In the genomic region with DNA sequence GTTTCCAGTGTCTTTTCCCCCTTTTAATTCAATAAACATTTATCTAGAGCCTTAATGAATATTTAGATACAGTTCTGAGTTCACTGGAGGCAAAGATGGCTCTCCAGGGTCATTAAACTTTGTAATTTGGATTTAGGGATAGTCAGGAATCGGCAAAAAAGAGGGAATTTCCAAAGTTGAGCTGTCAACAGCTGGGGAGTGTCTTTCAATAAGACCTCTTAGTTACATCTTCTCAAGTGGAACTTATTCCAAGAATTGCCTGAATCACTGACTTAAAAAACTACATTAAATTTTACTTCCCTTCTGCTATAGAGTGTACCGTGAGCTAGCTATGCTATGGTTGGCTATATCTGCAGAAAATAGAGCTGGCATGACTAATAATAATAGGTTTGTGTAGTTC, we compare ENCODE assay signal across 8 cellular contexts. TPM values are rescaled to one million over a fixed set of nuclear protein-coding genes. Genes with fewer than 3 reads are reported as not detected.
DNase-seq lines count a peak whose midpoint lies in the region; ATAC-seq and TF ChIP-seq lines count a peak whose summit lies in the region.

No MANE protein-coding gene starts in this region.

- H3K9me3 Mint-ChIP-seq in central memory CD8-positive, alpha-beta T cell = no peaks in the 10 kb centered on the region
- no peaks in the 10 kb centered on the region for H3K9me3 Mint-ChIP-seq in naive B cell

- TF ChIP-seq CTCF in AG10803 (conservative IDR thresholded peaks at IDR 0.05; ENCODE audit: low read length) (no peak), mucosa of descending colon (IDR thresholded peaks at IDR 0.05) (no peak)

- peaks cover 24% of the 10 kb centered on the region for H3K4me1 ChIP-seq in mucosa of descending colon (ENCODE audit: low read depth)

- intact Hi-C loops in mucosa of descending colon (cut with DNase I, micrococcal nuclease) = loop anchor here in 1 of 2 donors (10.0 kb wide), 1 partner anchor 130 kb away; no protein-coding TSS in a partner anchor

- no peaks in the 10 kb centered on the region for H3K27me3 Mint-ChIP-seq in central memory CD8-positive, alpha-beta T cell
- no peaks in the 10 kb centered on the region for H3K27me3 Mint-ChIP-seq in naive B cell

- no peaks in the 10 kb centered on the region for H3K36me3 ChIP-seq in mucosa of descending colon (ENCODE audit: low read depth)

- peak; percentile 33 for DNase-seq in AG10803 (ENCODE audit: low read depth)
- no peak for DNase-seq in Jurkat, Clone E6-1 (ENCODE audit: low read depth, low spot score)
- no peak for DNase-seq in central memory CD8-positive, alpha-beta T cell (ENCODE audit: low spot score in 2 of 2)
- no peak for DNase-seq in naive B cell
- no peak for DNase-seq in HPDE6-E6E7 (ENCODE audit: extremely low spot score)
- no peak for DNase-seq in mucosa of descending colon
- DNase-seq in activated CD4-positive, CD25-positive, alpha-beta regulatory T cell treated with anti-CD3 and anti-CD28 coated beads, Interleukin-2, amount 50 U/mL, for 72 hours = no peak

- H3K4me1 Mint-ChIP-seq in central memory CD8-positive, alpha-beta T cell = peaks cover 47% of the 10 kb centered on the region
- H3K4me1 Mint-ChIP-seq in naive B cell = peaks cover 42 to 59% (median 58%) of the 10 kb centered on the region in 3 donors

- no peak for ATAC-seq in central memory CD8-positive, alpha-beta T cell (replicated peaks; ENCODE audit: extremely low read depth, poor library complexity, severe bottlenecking)
- ATAC-seq in naive B cell (ENCODE audit: low read depth in 2 of 2) = no peak
- ATAC-seq in GM19328 (IDR thresholded peaks at IDR 0.05; ENCODE audit: unreplicated experiment) = no peak
- no peak for ATAC-seq in mucosa of descending colon

- H3K27ac Mint-ChIP-seq in central memory CD8-positive, alpha-beta T cell (ENCODE audit: low read depth) = peak overlapping the region; percentile 89
- peak overlapping the region; percentile 94 to 97 (median 97) for H3K27ac Mint-ChIP-seq in naive B cell

- H3K4me3 ChIP-seq in AG10803 (ENCODE audit: low read length) (peak overlapping the region; percentile 88), mucosa of descending colon (no peak overlapping the region)
- H3K4me3 ChIP-seq in Jurkat, Clone E6-1 (ENCODE audit: low read length) = peak overlapping the region; percentile 82

- H3K4me3 Mint-ChIP-seq in central memory CD8-positive, alpha-beta T cell = peak overlapping the region; percentile 85
- H3K4me3 Mint-ChIP-seq in naive B cell = peak overlapping the region; percentile 96 to 99 (median 97)

- H3K36me3 Mint-ChIP-seq in central memory CD8-positive, alpha-beta T cell (ENCODE audit: insufficient read depth) = peaks cover 15% of the 10 kb centered on the region
- H3K36me3 Mint-ChIP-seq in naive B cell = no peaks in the 10 kb centered on the region

- H3K9me3 ChIP-seq in mucosa of descending colon = no peaks in the 10 kb centered on the region

RNA-seq across cellular contexts. Expression of a gene that starts 2.0 kb away (rescaled TPM):
- polyA plus RNA-seq in Jurkat, Clone E6-1 (2012; ENCODE audit: insufficient read depth, insufficient read length) = 11.3 TPM
- 10 to 100 TPM in 3 of 6 donors, 1 to 10 TPM in 3; 6.9 to 14.0 (median 9.8) TPM for polyA plus RNA-seq in naive B cell (ENCODE audit: low read depth in 6 of 6)
- total RNA-seq in mucosa of descending colon = 10 to 100 TPM; 13.4 to 44.1 (median 16.1) TPM
